Comparison of ENCODE assay signal across 1 cellular context in genomic region chr3:196284396-196284795, GRCh38.
TF ChIP-seq lines count a peak whose summit lies in the region.

No MANE protein-coding gene starts in this region.

TF ChIP-seq in GM12878, 131 proteins besides CTCF, POLR2A, EP300 and RAD21:
- TF ChIP-seq MEF2B (IDR thresholded peaks at IDR 0.05; ENCODE audit: partially characterized antibody, poor library complexity, severe bottlenecking) (no peak), ASH2L (IDR thresholded peaks at IDR 0.05; ENCODE audit: borderline replicate concordance, low read depth) (no peak), POLR2AphosphoS2 (IDR thresholded peaks at IDR 0.05; ENCODE audit: low read depth, low read length) (no peak), IRF5 (IDR thresholded peaks at IDR 0.05; ENCODE audit: borderline replicate concordance) (no peak), ZZZ3 (IDR thresholded peaks at IDR 0.05; ENCODE audit: control insufficient read depth, insufficient read length, low read depth) (no peak), GATAD2B (conservative IDR thresholded peaks at IDR 0.05; ENCODE audit: low read depth) (no peak), BRCA1 (IDR thresholded peaks at IDR 0.05; ENCODE audit: low read depth, low read length) (no peak), NR2F1 (conservative IDR thresholded peaks at IDR 0.05) (no peak), TCF3 (IDR thresholded peaks at IDR 0.05; ENCODE audit: borderline replicate concordance, insufficient read depth, low read depth, low read length) (no peak), STAT1 (conservative IDR thresholded peaks at IDR 0.05) (no peak), CEBPZ (IDR thresholded peaks at IDR 0.05; ENCODE audit: low read depth, low read length) (no peak), HDAC2 (IDR thresholded peaks at IDR 0.05) (no peak), CBFB (IDR thresholded peaks at IDR 0.05; ENCODE audit: low read depth) (no peak), SUZ12 (IDR thresholded peaks at IDR 0.05; ENCODE audit: unreplicated experiment) (no peak), SREBF1 (IDR thresholded peaks at IDR 0.05; ENCODE audit: low read length) (no peak), BCL3 (IDR thresholded peaks at IDR 0.05; ENCODE audit: borderline replicate concordance, insufficient read depth, low read depth, low read length, poor library complexity, severe bottlenecking) (no peak)
